Comparison of ENCODE assay signal across 8 cellular contexts in genomic region chr20:36462440-36463211, GRCh38.
DNase-seq lines count a peak whose midpoint lies in the region; ATAC-seq and TF ChIP-seq lines count a peak whose summit lies in the region.

No MANE protein-coding gene starts in this region.

- H3K4me3 ChIP-seq in endocrine pancreas (ENCODE audit: control insufficient read depth, insufficient read depth, low read length) = peak overlapping the region; percentile 68
- peak overlapping the region; percentile 84 to 97 for H3K4me3 ChIP-seq in aorta (ENCODE audit: low read length in 2 of 2)

- TF ChIP-seq POLR2A in Raji (IDR thresholded peaks at IDR 0.05; ENCODE audit: insufficient read depth, low read depth, low read length) = peak; percentile 50

- peaks cover 54% of the 10 kb centered on the region for H3K4me1 Mint-ChIP-seq in T-helper 2 cell treated with Interferon-gamma antibody and Interleukin-4, amounts not matched to agents 5 μg/mL and 100 μg/mL, for 36 hours (ENCODE audit: low read depth)

- H3K9me3 Mint-ChIP-seq in T-helper 2 cell treated with Interferon-gamma antibody and Interleukin-4, amounts not matched to agents 5 μg/mL and 100 μg/mL, for 36 hours = no peaks in the 10 kb centered on the region

- H3K9me3 ChIP-seq in endocrine pancreas (ENCODE audit: control insufficient read depth, low read length) (no peaks in the 10 kb centered on the region), aorta (ENCODE audit: control insufficient read depth, low read length) (no peaks in the 10 kb centered on the region)

- peak overlapping the region; percentile 75 to 93 for H3K27ac ChIP-seq in aorta (ENCODE audit: low read depth in 1 of 2, low read length in 2 of 2)

- H3K27me3 Mint-ChIP-seq in T-helper 2 cell treated with Interferon-gamma antibody and Interleukin-4, amounts not matched to agents 5 μg/mL and 100 μg/mL, for 36 hours (ENCODE audit: low read depth) = no peaks in the 10 kb centered on the region

- H3K4me3 Mint-ChIP-seq in T-helper 2 cell treated with Interferon-gamma antibody and Interleukin-4, amounts not matched to agents 5 μg/mL and 100 μg/mL, for 36 hours = peak overlapping the region; percentile 92

- H3K9ac ChIP-seq in endocrine pancreas (ENCODE audit: control insufficient read depth, insufficient read depth, low read length) = peak overlapping the region; percentile 85

- ATAC-seq in aorta (ENCODE audit: low FRiP score) (peak; percentile 66), GM18909 (IDR thresholded peaks at IDR 0.05; ENCODE audit: poor library complexity, unreplicated experiment) (no peak), HG02759 (IDR thresholded peaks at IDR 0.05; ENCODE audit: unreplicated experiment) (no peak)

- H3K36me3 ChIP-seq in endocrine pancreas (ENCODE audit: control insufficient read depth, insufficient read depth, low read length) = no peaks in the 10 kb centered on the region
- H3K36me3 ChIP-seq in aorta (ENCODE audit: control insufficient read depth in 1 of 2, insufficient read depth in 2 of 2, low read length in 1 of 2) = no peaks in the 10 kb centered on the region

- no peaks in the 10 kb centered on the region for H3K4me1 ChIP-seq in endocrine pancreas (ENCODE audit: control insufficient read depth, insufficient read depth, low read length)
- H3K4me1 ChIP-seq in aorta (ENCODE audit: control insufficient read depth in 1 of 2, insufficient read depth in 2 of 2, low read length in 2 of 2) = peaks cover 0 to 5% of the 10 kb centered on the region in 2 donors

- H3K36me3 Mint-ChIP-seq in T-helper 2 cell treated with Interferon-gamma antibody and Interleukin-4, amounts not matched to agents 5 μg/mL and 100 μg/mL, for 36 hours (ENCODE audit: low read depth) = peaks cover 1% of the 10 kb centered on the region

- H3K27me3 ChIP-seq in endocrine pancreas (ENCODE audit: control insufficient read depth, insufficient read depth, low read length) = no peaks in the 10 kb centered on the region
- no peaks in the 10 kb centered on the region for H3K27me3 ChIP-seq in aorta (ENCODE audit: control insufficient read depth in 1 of 2, insufficient read depth in 2 of 2, low read length in 1 of 2)

- 1 to 2% methylated on average over 19 to 21 of the region's 21 CpGs for WGBS in aorta, 2 donors

- intact Hi-C loops in aorta (cut with DNase I) = loop anchor here (2.0 to 10.0 kb wide), 4 partner anchors 35 to 402 kb away; partner anchors contain the start of gene MYL9 (in 1 of the 2)

- H3K27ac Mint-ChIP-seq in T-helper 2 cell treated with Interferon-gamma antibody and Interleukin-4, amounts not matched to agents 5 μg/mL and 100 μg/mL, for 36 hours = peak overlapping the region; percentile 86

- no peak for DNase-seq in T-helper 2 cell treated with Interferon-gamma antibody and Interleukin-4, amounts not matched to agents 5 μg/mL and 100 μg/mL, for 36 hours (ENCODE audit: low spot score)
- DNase-seq in T-helper 2 cell (no peak), mucosa of gallbladder (ENCODE audit: low spot score) (peak; percentile 48), aorta (peak; percentile 88 to 94)

Comparison
In these comparisons a context has a peak if more than half of its experiments do, and no peak if none do; other contexts are left out.
1. DNase-seq: peak in mucosa of gallbladder (single experiment) and aorta (2 of 2); none in T-helper 2 cell treated with Interferon-gamma antibody and Interleukin-4, amounts not matched to agents 5 μg/mL and 100 μg/mL, for 36 hours (single experiment) and T-helper 2 cell (0 of 5).